ENCODE assay signal across 23 cellular contexts in genomic region chr22:40979871-40980270, GRCh38.
"Had no signal": no experiment of that assay in that cellular context is flagged by ENCODE, and none has a peak within 500 bp of the region (broad histone marks: within the 10 kb centered on the region; RNA-seq: fewer than 3 reads in every experiment).

No MANE protein-coding gene starts in this region.

- H3K9me3 Mint-ChIP-seq: naive B cell; natural killer cell treated with Interleukin-12 subunit alpha and Interleukin-12 subunit beta and Interleukin-15 and Interleukin-18, amount 100 ng/mL, for 72 hours; neural progenitor cell; stimulated activated effector memory CD8-positive, alpha-beta T cell treated with anti-CD3 and anti-CD28 coated beads, Interleukin-12 subunit alpha, Interleukin-12 subunit beta, amount 100 ng/mL, for 72 hours; stimulated activated naive CD8-positive, alpha-beta T cell treated with anti-CD3 and anti-CD28 coated beads, Interleukin-15, Interleukin-2, amounts not matched to agents 100 ng/mL and 50 ng/mL, for 24 hours had no signal

- ATAC-seq: left colon; left lung; lower lobe of right lung; natural killer cell treated with Interleukin-12 subunit alpha and Interleukin-12 subunit beta and Interleukin-15 and Interleukin-18, amount 100 ng/mL, for 72 hours; sciatic nerve; stimulated activated effector memory CD8-positive, alpha-beta T cell treated with anti-CD3 and anti-CD28 coated beads, Interleukin-12 subunit alpha, Interleukin-12 subunit beta, amount 100 ng/mL, for 72 hours; upper lobe of right lung had no signal

- H3K4me3 ChIP-seq: left lung, lower lobe of right lung, neural progenitor cell, ovary, right atrium auricular region, skin epidermis, tibial nerve, upper lobe of right lung had no signal

- H3K27ac Mint-ChIP-seq: natural killer cell treated with Interleukin-12 subunit alpha and Interleukin-12 subunit beta and Interleukin-15 and Interleukin-18, amount 100 ng/mL, for 72 hours; neural progenitor cell; progenitor cell of endocrine pancreas; stimulated activated effector memory CD8-positive, alpha-beta T cell treated with anti-CD3 and anti-CD28 coated beads, Interleukin-12 subunit alpha, Interleukin-12 subunit beta, amount 100 ng/mL, for 72 hours; stimulated activated naive CD8-positive, alpha-beta T cell treated with anti-CD3 and anti-CD28 coated beads, Interleukin-15, Interleukin-2, amounts not matched to agents 100 ng/mL and 50 ng/mL, for 24 hours had no signal

- H3K9ac ChIP-seq: neural progenitor cell had no signal

- H3K27me3 Mint-ChIP-seq: naive B cell; natural killer cell treated with Interleukin-12 subunit alpha and Interleukin-12 subunit beta and Interleukin-15 and Interleukin-18, amount 100 ng/mL, for 72 hours; progenitor cell of endocrine pancreas; stimulated activated naive CD8-positive, alpha-beta T cell treated with anti-CD3 and anti-CD28 coated beads, Interleukin-15, Interleukin-2, amounts not matched to agents 100 ng/mL and 50 ng/mL, for 24 hours had no signal

- H2AFZ ChIP-seq: neural progenitor cell had no signal

- H3K27ac ChIP-seq: left lung, lower lobe of right lung, neural progenitor cell, ovary, right atrium auricular region, skin epidermis, tibial nerve, upper lobe of right lung had no signal

- DNase-seq: head of caudate nucleus; hippocampal formation; kidney glomerular epithelial cell; left colon; lower lobe of right lung; mammary epithelial cell; mesenchymal stem cell; naive B cell; ovary; stimulated activated CD4-positive, alpha-beta T cell treated with anti-CD3 and anti-CD28 coated beads, Interleukin-4, amount 100 ng/mL, for 24 hours; stimulated activated naive CD4-positive, alpha-beta T cell; substantia nigra; upper lobe of right lung had no signal

- H3K4me1 ChIP-seq: left lung, lower lobe of right lung, neural progenitor cell, upper lobe of right lung had no signal

- H3K4me3 Mint-ChIP-seq: naive B cell; natural killer cell treated with Interleukin-12 subunit alpha and Interleukin-12 subunit beta and Interleukin-15 and Interleukin-18, amount 100 ng/mL, for 72 hours; neural progenitor cell; stimulated activated effector memory CD8-positive, alpha-beta T cell treated with anti-CD3 and anti-CD28 coated beads, Interleukin-12 subunit alpha, Interleukin-12 subunit beta, amount 100 ng/mL, for 72 hours; stimulated activated naive CD8-positive, alpha-beta T cell treated with anti-CD3 and anti-CD28 coated beads, Interleukin-15, Interleukin-2, amounts not matched to agents 100 ng/mL and 50 ng/mL, for 24 hours had no signal

- H3K27me3 ChIP-seq: left lung, neural progenitor cell, ovary, right atrium auricular region, tibial nerve, upper lobe of right lung had no signal

- H3K4me2 ChIP-seq: neural progenitor cell had no signal

- H3K36me3 ChIP-seq: left lung, lower lobe of right lung, neural progenitor cell, ovary, right atrium auricular region, tibial nerve, upper lobe of right lung had no signal

- H3K36me3 Mint-ChIP-seq: naive B cell; natural killer cell treated with Interleukin-12 subunit alpha and Interleukin-12 subunit beta and Interleukin-15 and Interleukin-18, amount 100 ng/mL, for 72 hours; neural progenitor cell; stimulated activated effector memory CD8-positive, alpha-beta T cell treated with anti-CD3 and anti-CD28 coated beads, Interleukin-12 subunit alpha, Interleukin-12 subunit beta, amount 100 ng/mL, for 72 hours had no signal

- H3K9me3 ChIP-seq: left lung, lower lobe of right lung, ovary, right atrium auricular region, tibial nerve, upper lobe of right lung had no signal
